Comparison of ENCODE assay signal across 8 cellular contexts in genomic region chr9:120714846-120715231, GRCh38.
A peak's percentile ranks its signal among the peaks of the same experiment; 100 is the strongest.
DNase-seq lines count a peak whose midpoint lies in the region; ATAC-seq and TF ChIP-seq lines count a peak whose summit lies in the region.

No MANE protein-coding gene starts in this region.

- H3K27ac ChIP-seq in mucosa of rectum (ENCODE audit: low read depth in 2 of 2, low read length in 2 of 2), result peak overlapping the region; percentile 64 to 76

- no peak for TF ChIP-seq CTCF in cardiac fibroblast (IDR thresholded peaks at IDR 0.05; ENCODE audit: low read depth, low read length)

- DNase-seq in cardiac fibroblast (ENCODE audit: low read depth in 2 of 2), result no peak
- no peak for DNase-seq in retina

- H3K4me3 ChIP-seq in cardiac fibroblast (replicated peaks in 1 of 2; ENCODE audit: low read depth in 2 of 2, low read length in 2 of 2), result peak overlapping the region; percentile 58 to 73
- peak overlapping the region; percentile 82 to 84 for H3K4me3 ChIP-seq in mucosa of rectum (ENCODE audit: low read length in 2 of 2)

- peak overlapping the region; percentile 75 to 83 for H3K9ac ChIP-seq in mucosa of rectum (ENCODE audit: low read depth in 1 of 2, low read length in 2 of 2)

- H3K27me3 ChIP-seq in mucosa of rectum (ENCODE audit: control insufficient read depth in 2 of 2, insufficient read depth in 2 of 2, low read length in 2 of 2), result no peaks in the 10 kb centered on the region

- ATAC-seq in GM19035 (IDR thresholded peaks at IDR 0.05; ENCODE audit: unreplicated experiment), result peak; percentile 32
- peak; percentile 24 for ATAC-seq in HG03378 (IDR thresholded peaks at IDR 0.05; ENCODE audit: unreplicated experiment)
- no peak for ATAC-seq in GM19324 (IDR thresholded peaks at IDR 0.05; ENCODE audit: low FRiP score, unreplicated experiment)
- ATAC-seq in HG03469 (IDR thresholded peaks at IDR 0.05; ENCODE audit: unreplicated experiment), result no peak
- no peak for ATAC-seq in HG02678 (IDR thresholded peaks at IDR 0.05; ENCODE audit: unreplicated experiment)

- H3K4me1 ChIP-seq in mucosa of rectum (ENCODE audit: control insufficient read depth in 2 of 2, insufficient read depth in 2 of 2, low read length in 2 of 2), result peaks cover 21 to 30% of the 10 kb centered on the region in 2 donors

- H3K9me3 ChIP-seq in mucosa of rectum (ENCODE audit: control insufficient read depth in 2 of 2, low read length in 2 of 2), result no peaks in the 10 kb centered on the region

- no peaks in the 10 kb centered on the region for H3K36me3 ChIP-seq in mucosa of rectum (ENCODE audit: control insufficient read depth in 2 of 2, insufficient read depth in 2 of 2, low read length in 2 of 2)

Comparison
In these comparisons a context has a peak if more than half of its experiments do, and no peak if none do; other contexts are left out.
1. ATAC-seq: peak in GM19035 (single experiment) and HG03378 (single experiment); none in GM19324 (single experiment), HG03469 (single experiment) and HG02678 (single experiment).